Comparison of ENCODE assay signal across 10 cellular contexts in genomic region chr11:33375236-33375635, GRCh38. TPM values are rescaled to one million over a fixed set of nuclear protein-coding genes. Genes with fewer than 3 reads are reported as not detected.
DNase-seq lines count a peak whose midpoint lies in the region; ATAC-seq, FAIRE-seq and TF ChIP-seq lines count a peak whose summit lies in the region.
"Had no signal": no experiment of that assay in that cellular context is flagged by ENCODE, and none has a peak within 500 bp of the region (broad histone marks: within the 10 kb centered on the region; RNA-seq: fewer than 3 reads in every experiment).

No MANE protein-coding gene starts in this region.

- peak overlapping the region in 7 of 11 experiments; percentile 77 to 90 (median 85); a peak in 9 of 22 replicates for H3K4me2 ChIP-seq in BLaER1 treated with 17β-estradiol and CSF1 and Interleukin-3, amounts not matched to agents 10 nM and 100 nM
- H3K4me2 ChIP-seq in KMS-11, result no peak overlapping the region

- intact Hi-C loops in posterior vena cava (cut with DNase I), result no loop called here

- peak overlapping the region; percentile 59 for H2AFZ ChIP-seq in KMS-11 (ENCODE audit: low read depth)

- H3K27ac ChIP-seq in BLaER1 treated with 17β-estradiol and CSF1 and Interleukin-3, amounts not matched to agents 10 nM and 100 nM, result no peak overlapping the region
- H3K27ac ChIP-seq in KMS-11 (no peak overlapping the region), cingulate gyrus (ENCODE audit: low read depth, low read length) (peak overlapping the region; percentile 60)
- H3K27ac ChIP-seq: upper lobe of right lung had no signal

- no peak for ATAC-seq in naive thymus-derived CD8-positive, alpha-beta T cell
- no peak for ATAC-seq in HG03196 (IDR thresholded peaks at IDR 0.05; ENCODE audit: unreplicated experiment)
- ATAC-seq: upper lobe of right lung had no signal

- H3K9me3 Mint-ChIP-seq in naive thymus-derived CD8-positive, alpha-beta T cell, result no peaks in the 10 kb centered on the region

- H3K27ac Mint-ChIP-seq in naive thymus-derived CD8-positive, alpha-beta T cell, result peak overlapping the region in 1 of 10 donors; percentile 45

- peak overlapping the region in 5 of 10 experiments; percentile 54 to 71 (median 60); a peak in 10 of 20 replicates for H3K4me3 ChIP-seq in BLaER1 treated with 17β-estradiol and CSF1 and Interleukin-3, amounts not matched to agents 10 nM and 100 nM
- no peak overlapping the region for H3K4me3 ChIP-seq in KMS-11 (IDR thresholded peaks at IDR 0.05; ENCODE audit: insufficient read depth, low read depth, low read length)

- peaks cover 0 to 21% (median 14%) of the 10 kb centered on the region in 11 experiments; a peak in 17 of 22 replicates for H3K9me3 ChIP-seq in BLaER1 treated with 17β-estradiol and CSF1 and Interleukin-3, amounts not matched to agents 10 nM and 100 nM (replicated peaks in 1 of 11)
- H3K9me3 ChIP-seq: upper lobe of right lung had no signal

- no peak for FAIRE-seq in H54 (lab: Jason Lieb, UNC)

- POLR2A ChIA-PET in naive thymus-derived CD8-positive, alpha-beta T cell (lab: Charles Lee), result no interaction called here

- no peaks in the 10 kb centered on the region for H3K36me3 Mint-ChIP-seq in naive thymus-derived CD8-positive, alpha-beta T cell

- H4K20me1 ChIP-seq in BLaER1 treated with 17β-estradiol and CSF1 and Interleukin-3, amounts not matched to agents 10 nM and 100 nM, result peaks cover 0 to 14% (median 0%) of the 10 kb centered on the region in 11 experiments; a peak in 4 of 22 replicates
- no peaks in the 10 kb centered on the region for H4K20me1 ChIP-seq in KMS-11 (ENCODE audit: insufficient read depth)

- peaks cover 0 to 11% (median 5%) of the 10 kb centered on the region in 4 donors for H3K4me1 Mint-ChIP-seq in naive thymus-derived CD8-positive, alpha-beta T cell

- H3K27me3 ChIP-seq in BLaER1 treated with 17β-estradiol and CSF1 and Interleukin-3, amounts not matched to agents 10 nM and 100 nM, result peaks cover 53 to 70% (median 67%) of the 10 kb centered on the region in 11 experiments
- no peaks in the 10 kb centered on the region; the same call in 1 of the 2 replicates for H3K27me3 ChIP-seq in KMS-11 (ENCODE audit: insufficient read depth, low read depth)

- no peak for TF ChIP-seq POLR2A in H54 (IDR thresholded peaks at IDR 0.05; ENCODE audit: low read depth, low read length)

- peaks cover 23 to 53% (median 31%) of the 10 kb centered on the region in 5 donors for H3K27me3 Mint-ChIP-seq in naive thymus-derived CD8-positive, alpha-beta T cell

- H3K79me2 ChIP-seq in KMS-11 (ENCODE audit: insufficient read depth, low read depth), result no peaks in the 10 kb centered on the region

- in situ Hi-C loops in G401 (cut with HindIII; ENCODE audit: low sequenced_read_pairs), result no loop called here

- TF ChIP-seq CTCF in KMS-11 (conservative IDR thresholded peaks at IDR 0.05; ENCODE audit: low read depth, low read length), result no peak

- no peak for DNase-seq in naive thymus-derived CD8-positive, alpha-beta T cell
- no peak for DNase-seq in posterior vena cava (ENCODE audit: low spot score)
- DNase-seq in H54 (ENCODE audit: insufficient read length, low spot score), result no peak
- no peak for DNase-seq in G401 (ENCODE audit: low spot score)
- DNase-seq: T-helper 9 cell, upper lobe of right lung had no signal

- H3K36me3 ChIP-seq in BLaER1 treated with 17β-estradiol and CSF1 and Interleukin-3, amounts not matched to agents 10 nM and 100 nM, result no peaks in the 10 kb centered on the region
- no peaks in the 10 kb centered on the region for H3K36me3 ChIP-seq in KMS-11 (ENCODE audit: insufficient read depth)
- H3K36me3 ChIP-seq: upper lobe of right lung had no signal

- no peak overlapping the region for H3K9ac ChIP-seq in BLaER1 treated with 17β-estradiol and CSF1 and Interleukin-3, amounts not matched to agents 10 nM and 100 nM
- no peak overlapping the region for H3K9ac ChIP-seq in KMS-11

- peaks cover 0 to 40% (median 6%) of the 10 kb centered on the region in 10 experiments; a peak in 10 of 20 replicates for H3K4me1 ChIP-seq in BLaER1 treated with 17β-estradiol and CSF1 and Interleukin-3, amounts not matched to agents 10 nM and 100 nM
- H3K4me1 ChIP-seq in KMS-11 (ENCODE audit: low read depth, poor library complexity, severe bottlenecking), result peaks cover 14% of the 10 kb centered on the region
- H3K4me1 ChIP-seq: upper lobe of right lung had no signal

- H3K4me3 Mint-ChIP-seq in naive thymus-derived CD8-positive, alpha-beta T cell, result peak overlapping the region in 9 of 10 donors; percentile 18 to 75 (median 51)

RNA-seq across cellular contexts. Expression of gene KIAA1549L, which starts 0.7 kb away (rescaled TPM):
- total RNA-seq in naive thymus-derived CD8-positive, alpha-beta T cell, result not detected
- polyA plus RNA-seq in naive thymus-derived CD8-positive, alpha-beta T cell, result under 1 TPM in 1 of 3 donors, not detected in 2; 0.05 TPM
- total RNA-seq in posterior vena cava, result under 1 TPM; 0.43 to 0.69 TPM
- 0.37 TPM in 1 of 2 replicates, not detected in the other for total RNA-seq in G401 (2014; rRNA removed; shearing (Covaris generic))
- total RNA-seq: upper lobe of right lung had no signal
